In the genomic region with DNA sequence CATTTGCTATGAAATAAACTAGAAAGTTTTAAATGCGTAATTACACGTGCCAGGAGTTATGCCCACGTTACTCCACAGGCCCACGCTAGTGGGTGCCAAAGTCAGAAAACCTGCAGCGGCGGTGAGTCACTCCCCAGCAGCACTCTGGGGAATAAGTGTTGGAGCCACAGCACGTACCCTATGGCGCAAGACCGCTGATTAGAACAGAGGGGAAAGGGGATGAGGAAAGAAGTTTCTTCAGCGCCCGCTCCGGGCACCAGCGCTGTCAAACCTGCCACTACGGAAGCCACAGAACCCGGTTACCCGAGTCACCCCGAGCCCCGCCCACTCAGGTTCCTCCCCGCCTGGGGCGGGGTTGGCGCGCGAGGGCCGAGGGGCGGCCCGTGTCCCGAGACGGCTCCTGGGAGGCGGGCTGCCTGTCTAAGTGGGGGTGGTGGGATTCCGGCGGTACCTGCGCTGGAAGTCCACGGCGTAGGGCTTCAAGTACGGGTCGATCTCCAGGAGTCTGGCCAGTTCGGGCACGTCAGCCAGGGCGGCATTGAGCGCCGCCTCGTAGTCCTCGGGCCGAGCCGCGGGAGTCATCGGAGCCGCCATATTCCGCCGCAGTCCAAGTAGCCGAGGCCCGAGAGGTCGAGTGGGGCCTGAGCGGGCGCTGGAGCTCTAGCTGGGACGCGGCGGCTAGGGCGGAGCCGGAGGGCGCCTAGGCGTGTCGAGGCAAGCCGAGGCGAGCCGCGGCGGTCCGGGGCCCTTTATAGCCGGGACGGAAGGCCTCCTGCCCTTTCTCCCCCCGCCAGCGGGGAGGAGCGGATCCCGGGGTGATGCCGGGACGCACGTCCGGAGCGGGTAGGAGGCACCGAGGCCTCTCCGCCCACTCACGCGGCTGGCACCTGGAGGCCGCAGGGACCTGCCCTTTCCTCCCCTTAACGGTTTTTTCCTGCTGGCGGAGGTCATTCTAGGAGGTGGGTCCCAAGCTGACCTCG, we compare ENCODE assay signal across 8 cellular contexts. TPM values are rescaled to one million over a fixed set of nuclear protein-coding genes. Genes with fewer than 3 reads are reported as not detected.
DNase-seq lines count a peak whose midpoint lies in the region; ATAC-seq and TF ChIP-seq lines count a peak whose summit lies in the region.

A gene (minus strand): TSS at position 722 of the 980 bp plus-strand sequence. CDS start 128 bp downstream, at position 594.

- H3K4me3 ChIP-seq in AG04449 (ENCODE audit: low read depth, low read length) (peak within 1 kb of the TSS; percentile 76), WERI-Rb-1 (ENCODE audit: low read depth, low read length) (peak within 1 kb of the TSS; percentile 67), mammary epithelial cell (replicated peaks in 1 of 3; ENCODE audit: insufficient read depth in 1 of 3, low read depth in 2 of 3, low read length in 3 of 3) (peak within 1 kb of the TSS; percentile 73 to 84 (median 80)), smooth muscle cell (peak within 1 kb of the TSS; percentile 89)

- WGBS in mammary epithelial cell (ENCODE audit: low coverage, missing lambda C conversion rate), result 2% methylated on average over 13 of the region's 88 CpGs
- 1% methylated on average over 81 of the region's 88 CpGs for WGBS in smooth muscle cell (ENCODE audit: low lambda C conversion rate)

- TSS peak; percentile 61 for BruUV-seq in mammary epithelial cell (replicated peaks; lab: Mats Ljungman, UMichigan)

- H3K9me3 ChIP-seq in WERI-Rb-1 (ENCODE audit: severe bottlenecking) (no peaks in the 10 kb centered on the region), mammary epithelial cell (replicated peaks; ENCODE audit: insufficient read depth, low read length) (no peaks in the 10 kb centered on the region), smooth muscle cell (replicated peaks; ENCODE audit: low read depth) (no peaks in the 10 kb centered on the region)

- POLR2A ChIA-PET in AG04449 (lab: Yijun Ruan, JAX), result interaction anchor here (1.2 to 1.5 kb wide), 2 partner anchors 17 to 139 kb away, joined by 5 to 6 read pairs; no protein-coding TSS in a partner anchor

- H3K79me2 ChIP-seq in mammary epithelial cell (ENCODE audit: insufficient read depth, low read length) (peaks cover 41% of the 10 kb centered on the region), smooth muscle cell (ENCODE audit: low read depth) (peaks cover 26% of the 10 kb centered on the region)

- H3K4me1 ChIP-seq in mammary epithelial cell (ENCODE audit: insufficient read depth, low read length) (peaks cover 23% of the 10 kb centered on the region), smooth muscle cell (ENCODE audit: low read depth) (peaks cover 7% of the 10 kb centered on the region)

- H2AFZ ChIP-seq in mammary epithelial cell (ENCODE audit: low read depth, low read length), result peak within 1 kb of the TSS; percentile 90
- H2AFZ ChIP-seq in smooth muscle cell (ENCODE audit: low read depth), result peak within 1 kb of the TSS; percentile 93

- intact Hi-C loops in mammary epithelial cell (cut with micrococcal nuclease), result loop anchor here (1.0 to 10.0 kb wide), 4 partner anchors 18 to 266 kb away; no protein-coding TSS in a partner anchor

- H3K4me2 ChIP-seq in mammary epithelial cell (ENCODE audit: insufficient read depth, low read depth, low read length) (peak within 1 kb of the TSS; percentile 94), smooth muscle cell (peak within 1 kb of the TSS; percentile 91)

- ATAC-seq in GM18861 (IDR thresholded peaks at IDR 0.05; ENCODE audit: unreplicated experiment), result peak; percentile 77
- ATAC-seq in HG03097 (IDR thresholded peaks at IDR 0.05; ENCODE audit: low FRiP score, unreplicated experiment), result peak; percentile 89

- TF ChIP-seq CTCF in AG04449 (IDR thresholded peaks at IDR 0.05; ENCODE audit: insufficient read depth, low read length, missing control alignments) (peak; percentile 45), WERI-Rb-1 (IDR thresholded peaks at IDR 0.05; ENCODE audit: low read depth, low read length) (peak; percentile 27; the same call in 1 of the 2 replicates), mammary epithelial cell (conservative IDR thresholded peaks at IDR 0.05 in 1 of 2, IDR thresholded peaks at IDR 0.05 in 1 of 2; ENCODE audit: extremely low read depth in 1 of 2, insufficient read depth in 1 of 2, low read depth in 1 of 2, low read length in 2 of 2) (peak; percentile 43 to 57), smooth muscle cell (IDR thresholded peaks at IDR 0.05; ENCODE audit: borderline replicate concordance, insufficient read depth, poor library complexity, severe bottlenecking) (peak; percentile 19)

- CTCF ChIA-PET in AG04449 (lab: Yijun Ruan, JAX), result interaction anchor here (0.7 to 1.8 kb wide), 5 partner anchors 8 to 179 kb away, joined by 3 to 6 read pairs (median 4); no protein-coding TSS in a partner anchor
- CTCF ChIA-PET in mammary epithelial cell (lab: Charles Lee; ENCODE audit: low non-redundant PET), result no interaction called here

- peaks cover 6% of the 10 kb centered on the region for H3F3A ChIP-seq in smooth muscle cell (ENCODE audit: low read depth)

- dilution Hi-C loops in mammary epithelial cell (cut with HindIII; ENCODE audit: low sequenced_read_pairs), result no loop called here

- H3K9ac ChIP-seq in mammary epithelial cell (ENCODE audit: insufficient read depth, low read length) (peak within 1 kb of the TSS; percentile 99), smooth muscle cell (ENCODE audit: low read depth) (peak within 1 kb of the TSS; percentile 99)

- H4K20me1 ChIP-seq in mammary epithelial cell (ENCODE audit: insufficient read depth, low read length) (no peaks in the 10 kb centered on the region), smooth muscle cell (ENCODE audit: low read depth) (no peaks in the 10 kb centered on the region)

- H3K27me3 ChIP-seq in WERI-Rb-1 (ENCODE audit: insufficient read depth, low read depth, severe bottlenecking) (no peaks in the 10 kb centered on the region), mammary epithelial cell (ENCODE audit: insufficient read depth, low read length) (no peaks in the 10 kb centered on the region), smooth muscle cell (ENCODE audit: low read depth) (no peaks in the 10 kb centered on the region)

- in situ Hi-C loops in mammary epithelial cell (cut with MboI; ENCODE audit: low sequenced_read_pairs in 2 of 2), result no loop called here

- no peaks in the 10 kb centered on the region for H3K36me3 ChIP-seq in WERI-Rb-1
- H3K36me3 ChIP-seq in mammary epithelial cell (ENCODE audit: insufficient read depth, low read length), result no peaks in the 10 kb centered on the region
- H3K36me3 ChIP-seq in smooth muscle cell (ENCODE audit: low read depth), result no peaks in the 10 kb centered on the region

- peak; percentile 81 for DNase-seq in AG04449 (ENCODE audit: low read depth, low spot score)
- DNase-seq in NCI-H2196 treated with DMSO at 0.1 percent for 48 hours (lab: John Stamatoyannopoulos, UW; ENCODE audit: unreplicated experiment), result peak; percentile 55
- DNase-seq in WERI-Rb-1, result peak; percentile 93
- peak; percentile 95 for DNase-seq in mammary epithelial cell
- peak; percentile 91 for DNase-seq in iPS-NIHi7 (ENCODE audit: extremely low spot score)
- DNase-seq in smooth muscle cell (lab: John Stamatoyannopoulos, UW; ENCODE audit: unreplicated experiment), result peak; percentile 91

- H3K27ac ChIP-seq in WERI-Rb-1 (peak within 1 kb of the TSS; percentile 96), mammary epithelial cell (ENCODE audit: insufficient read depth, low read depth, low read length) (peak within 1 kb of the TSS; percentile 99), smooth muscle cell (ENCODE audit: low read depth) (peak within 1 kb of the TSS; percentile 100)

RNA-seq across cellular contexts. Expression of the gene that starts here (rescaled TPM):
- 10 to 100 TPM; 39.0 to 80.9 TPM for total RNA-seq in mammary epithelial cell
- 31.0 TPM for polyA plus RNA-seq in mammary epithelial cell
- polyA minus RNA-seq in mammary epithelial cell, result 33.5 TPM
- total RNA-seq in smooth muscle cell, result 50.8 and 52.4 TPM in 2 replicates
- 23.4 and 36.2 TPM in 2 replicates for polyA plus RNA-seq in smooth muscle cell

Comparison
In these comparisons a context has a peak if more than half of its experiments do, and no peak if none do; other contexts are left out.
1. Peak in every context shown above with its lines: DNase-seq, ATAC-seq, H3K4me3 ChIP-seq and H3K27ac ChIP-seq.